ENCODE assay signal across 1 cellular context in genomic region chr17:7667616-7668406, GRCh38.
TF ChIP-seq lines count a peak whose summit lies in the region.

No MANE protein-coding gene starts in this region.

TF ChIP-seq in GM12878, 131 proteins besides CTCF, POLR2A, EP300 and RAD21:
- TF ChIP-seq RAD51 (IDR thresholded peaks at IDR 0.05) (no peak), BCL3 (IDR thresholded peaks at IDR 0.05; ENCODE audit: borderline replicate concordance, insufficient read depth, low read depth, low read length, poor library complexity, severe bottlenecking) (peak; percentile 8), EGR1 (IDR thresholded peaks at IDR 0.05; ENCODE audit: borderline replicate concordance in 1 of 2, low read depth in 2 of 2, low read length in 2 of 2) (no peak)
